Comparison of ENCODE assay signal across 6 cellular contexts in genomic region chr15:39992953-39993352, GRCh38. TPM values are rescaled to one million over a fixed set of nuclear protein-coding genes. Genes with fewer than 3 reads are reported as not detected.
DNase-seq lines count a peak whose midpoint lies in the region; ATAC-seq and TF ChIP-seq lines count a peak whose summit lies in the region.
"Not testable (repeated sequence)": the region's sequence is repeated elsewhere in the genome, so short reads cannot be mapped to it uniquely, and the experiment has no call there.

No MANE protein-coding gene starts in this region.

- H2BK12ac ChIP-seq in neuronal stem cell (ENCODE audit: low read length), result not testable (repeated sequence)

- H3K4ac ChIP-seq in neuronal stem cell (ENCODE audit: low read length), result not testable (repeated sequence)

- DNase-seq in BE2C, result peak; percentile 18
- DNase-seq in SJCRH30, result peak; percentile 5
- DNase-seq in MCF 10A (ENCODE audit: unreplicated experiment); neuronal stem cell (ENCODE audit: low spot score): not testable (repeated sequence)

- H4K91ac ChIP-seq in neuronal stem cell (ENCODE audit: low read depth, low read length, poor library complexity), result not testable (repeated sequence)

- H3K4me1 ChIP-seq in BE2C; HEK293 (ENCODE audit: control insufficient read depth, insufficient read depth, low read length); SJCRH30; neuronal stem cell (ENCODE audit: control insufficient read depth in 2 of 2, insufficient read depth in 1 of 2, low read depth in 1 of 2, low read length in 2 of 2): not testable (repeated sequence)

- H3K79me1 ChIP-seq in neuronal stem cell (ENCODE audit: low read depth, low read length), result not testable (repeated sequence)

- not testable (repeated sequence) for ATAC-seq in activated T-helper 17 cell treated with anti-CD3 and anti-CD28 coated beads, Interleukin-2, amount 50 U/mL, for 72 hours (replicated peaks)

- H3K14ac ChIP-seq in neuronal stem cell (ENCODE audit: low read length), result not testable (repeated sequence)

- not testable (repeated sequence) for H2AK5ac ChIP-seq in neuronal stem cell (ENCODE audit: low read depth, low read length)

- not testable (repeated sequence) for BruUV-seq in MCF 10A (replicated peaks; lab: Mats Ljungman, UMichigan)

- not testable (repeated sequence) for H3K27me3 ChIP-seq in BE2C; SJCRH30; neuronal stem cell (ENCODE audit: control insufficient read depth in 3 of 3, insufficient read depth in 3 of 3, low read depth in 1 of 3, low read length in 3 of 3)

- H2BK5ac ChIP-seq in neuronal stem cell (ENCODE audit: low read length), result not testable (repeated sequence)

- H3K23ac ChIP-seq in neuronal stem cell (ENCODE audit: low read depth, low read length, poor library complexity), result not testable (repeated sequence)

- not testable (repeated sequence) for H3K27me3 Mint-ChIP-seq in activated T-helper 17 cell treated with anti-CD3 and anti-CD28 coated beads, Interleukin-2, amount 50 U/mL, for 72 hours; MCF 10A (ENCODE audit: insufficient read depth, unreplicated experiment)

- not testable (repeated sequence) for H3K9me3 Mint-ChIP-seq in activated T-helper 17 cell treated with anti-CD3 and anti-CD28 coated beads, Interleukin-2, amount 50 U/mL, for 72 hours; MCF 10A (ENCODE audit: unreplicated experiment)

- H2AFZ ChIP-seq in neuronal stem cell (ENCODE audit: low read length), result not testable (repeated sequence)

- TF ChIP-seq CTCF in BE2C (IDR thresholded peaks at IDR 0.05; ENCODE audit: low read depth, low read length); HEK293 (tag by site-specific recombination; IDR thresholded peaks at IDR 0.05); MCF 10A (IDR thresholded peaks at IDR 0.05; ENCODE audit: unreplicated experiment): not testable (repeated sequence)

- POLR2A ChIA-PET in HEK293 (lab: Yijun Ruan, JAX); MCF 10A (lab: Yijun Ruan, JAX): not testable (repeated sequence)

- not testable (repeated sequence) for H3K9me3 ChIP-seq in BE2C; HEK293 (ENCODE audit: control insufficient read depth, insufficient read depth, low read depth, low read length); SJCRH30 (replicated peaks); neuronal stem cell (replicated peaks in 1 of 2; ENCODE audit: control insufficient read depth in 2 of 2, insufficient read depth in 1 of 2, low read depth in 1 of 2, low read length in 2 of 2)

- not testable (repeated sequence) for H3K4me1 Mint-ChIP-seq in activated T-helper 17 cell treated with anti-CD3 and anti-CD28 coated beads, Interleukin-2, amount 50 U/mL, for 72 hours; MCF 10A (ENCODE audit: insufficient read depth, unreplicated experiment)

- H3K4me2 ChIP-seq in neuronal stem cell (ENCODE audit: insufficient read depth, low read length, poor library complexity, severe bottlenecking), result not testable (repeated sequence)

- not testable (repeated sequence) for H3K36me3 ChIP-seq in BE2C
- H3K36me3 ChIP-seq in HEK293 (ENCODE audit: control insufficient read depth in 2 of 2, insufficient read depth in 1 of 2, low read length in 2 of 2), result peaks cover 3 to 84% of the 10 kb centered on the region in 2 experiments
- H3K36me3 ChIP-seq in SJCRH30, result peaks cover 21% of the 10 kb centered on the region
- H3K36me3 ChIP-seq in neuronal stem cell (replicated peaks in 1 of 2; ENCODE audit: control insufficient read depth in 2 of 2, insufficient read depth in 2 of 2, low read length in 2 of 2), result peaks cover 16 to 96% of the 10 kb centered on the region in 2 donors

- CTCF ChIA-PET in HEK293 (lab: Yijun Ruan, JAX) (interaction anchor here (0.6 kb wide), 1 partner anchor 88 kb away, joined by 4 read pairs; no protein-coding TSS in a partner anchor), MCF 10A (lab: Yijun Ruan, JAX) (interaction anchor here (0.7 kb wide), 2 partner anchors 23 to 26 kb away, joined by 3 read pairs; no protein-coding TSS in a partner anchor)

- H4K8ac ChIP-seq in neuronal stem cell (ENCODE audit: low read depth, low read length), result not testable (repeated sequence)

- H2BK15ac ChIP-seq in neuronal stem cell (ENCODE audit: low read length), result not testable (repeated sequence)

- not testable (repeated sequence) for H3K18ac ChIP-seq in neuronal stem cell (ENCODE audit: low read length)

- peak overlapping the region; percentile 6 for H3K27ac Mint-ChIP-seq in activated T-helper 17 cell treated with anti-CD3 and anti-CD28 coated beads, Interleukin-2, amount 50 U/mL, for 72 hours
- peak overlapping the region; percentile 29 for H3K27ac Mint-ChIP-seq in MCF 10A (ENCODE audit: low read depth, unreplicated experiment)

- no CpG with 5 or more reads among the region's 5 CpGs for WGBS in neuronal stem cell (ENCODE audit: extremely low coverage in 2 of 2, insufficient read length in 2 of 2, insufficient replicate concordance in 1 of 2), 2 donors

- H3K36me3 Mint-ChIP-seq in activated T-helper 17 cell treated with anti-CD3 and anti-CD28 coated beads, Interleukin-2, amount 50 U/mL, for 72 hours (ENCODE audit: low read depth), result peaks cover 76% of the 10 kb centered on the region
- H3K36me3 Mint-ChIP-seq in MCF 10A (ENCODE audit: insufficient read depth, unreplicated experiment), result peaks cover 93% of the 10 kb centered on the region

- H3K4me3 Mint-ChIP-seq in activated T-helper 17 cell treated with anti-CD3 and anti-CD28 coated beads, Interleukin-2, amount 50 U/mL, for 72 hours; MCF 10A (ENCODE audit: unreplicated experiment): not testable (repeated sequence)

- peak overlapping the region; percentile 31 for H3K9ac ChIP-seq in neuronal stem cell (ENCODE audit: low read depth, low read length, poor library complexity)

- not testable (repeated sequence) for H3K27ac ChIP-seq in HEK293 (ENCODE audit: extremely low read depth, low read depth, low read length); SJCRH30; neuronal stem cell (replicated peaks; ENCODE audit: low read length)

- intact Hi-C loops in MCF 10A (cut with micrococcal nuclease), result not testable (repeated sequence)

- not testable (repeated sequence) for H3K4me3 ChIP-seq in BE2C (ENCODE audit: low read depth, low read length); HEK293 (ENCODE audit: low read depth, low read length); SJCRH30; neuronal stem cell (ENCODE audit: low read length in 2 of 2)

- H2BK120ac ChIP-seq in neuronal stem cell (ENCODE audit: low read depth, low read length), result not testable (repeated sequence)

TF ChIP-seq in HEK293, 187 proteins besides CTCF, POLR2A, EP300 and RAD21:
- peak; percentile 96 for TF ChIP-seq ZNF366 (tag by site-specific recombination; conservative IDR thresholded peaks at IDR 0.05)
- TF ChIP-seq ZBTB17 (tag by site-specific recombination; IDR thresholded peaks at IDR 0.05), result peak; percentile 35; the same call in 1 of the 2 replicates

RNA-seq across cellular contexts. Expression of gene SRP14, which starts 46.0 kb away (rescaled TPM):
- polyA plus RNA-seq in BE2C (2012; ENCODE audit: insufficient read depth, insufficient read length, low read depth), result 615 TPM
- total RNA-seq in SJCRH30 (2014; rRNA removed; shearing (Covaris generic)), result 406 and 411 TPM in 2 replicates
- 100 to 1,000 TPM; 121 to 140 TPM for total RNA-seq in activated T-helper 17 cell treated with anti-CD3 and anti-CD28 coated beads, Interleukin-2, amount 50 U/mL, for 72 hours
- 165 and 203 TPM in 2 replicates for total RNA-seq in MCF 10A (2022)
- polyA plus RNA-seq in neuronal stem cell (2013, experiment 1 of 2), result 655 TPM
- 647 TPM for polyA plus RNA-seq in neuronal stem cell (2013, experiment 2 of 2)

RNA-seq across cellular contexts. Expression of gene EIF2AK4, which starts 59.0 kb away (rescaled TPM):
- polyA plus RNA-seq in BE2C (2012; ENCODE audit: insufficient read depth, insufficient read length, low read depth), result 24.1 TPM
- 43.3 and 45.2 TPM in 2 replicates for total RNA-seq in SJCRH30 (2014; rRNA removed; shearing (Covaris generic))
- 10 to 100 TPM; 25.9 to 34.1 TPM for total RNA-seq in activated T-helper 17 cell treated with anti-CD3 and anti-CD28 coated beads, Interleukin-2, amount 50 U/mL, for 72 hours
- total RNA-seq in MCF 10A (2022), result 37.2 and 44.8 TPM in 2 replicates
- 54.5 TPM for polyA plus RNA-seq in neuronal stem cell (2013, experiment 1 of 2)
- polyA plus RNA-seq in neuronal stem cell (2013, experiment 2 of 2), result 58.6 TPM
